In genomic region chr1:161621181-161622000, GRCh38 we compare ENCODE assay signal across 9 cellular contexts. TPM values are rescaled to one million over a fixed set of nuclear protein-coding genes. Genes with fewer than 3 reads are reported as not detected.
DNase-seq lines count a peak whose midpoint lies in the region; ATAC-seq and TF ChIP-seq lines count a peak whose summit lies in the region.
"Not testable (repeated sequence)": the region's sequence is repeated elsewhere in the genome, so short reads cannot be mapped to it uniquely, and the experiment has no call there.
"Had no signal": no experiment of that assay in that cellular context is flagged by ENCODE, and none has a peak within 500 bp of the region (broad histone marks: within the 10 kb centered on the region; RNA-seq: fewer than 3 reads in every experiment).

No MANE protein-coding gene starts in this region.

- not testable (repeated sequence) for BruUV-seq in A673 (replicated peaks; lab: Mats Ljungman, UMichigan)

- ATAC-seq in GM18867 (IDR thresholded peaks at IDR 0.05; ENCODE audit: unreplicated experiment), result peak; percentile 48
- ATAC-seq in RWPE2 (ENCODE audit: low read depth), result peak; percentile 69

- 2 to 7% methylated on average over 41 of the region's 41 CpGs for WGBS in esophagus, 2 donors

- not testable (repeated sequence) for H3K4me1 ChIP-seq in A673 (ENCODE audit: insufficient read depth, low read length, poor library complexity, severe bottlenecking); RWPE2 (ENCODE audit: insufficient read depth, poor library complexity, severe bottlenecking); esophagus (ENCODE audit: control insufficient read depth in 2 of 2, insufficient read depth in 2 of 2, low read length in 1 of 2)

- H3K4me3 Mint-ChIP-seq in activated T-helper 2 cell treated with anti-CD3 and anti-CD28 coated beads, Interferon-gamma antibody, Interleukin-2, Interleukin-4, amounts not matched to agents 10 μg/mL and 5 μg/mL and 100 μg/mL, durations not matched to agents 14 hours and 24 hours and 36 hours (ENCODE audit: low read depth), result peak overlapping the region; percentile 81

- DNase-seq in A673 (ENCODE audit: low spot score) (peak; percentile 88), HL-60 (ENCODE audit: low read depth in 1 of 2, low spot score in 1 of 2) (peak in 1 of 2 experiments; percentile 62), RWPE2 (ENCODE audit: low spot score) (peak; percentile 50), medulla oblongata (ENCODE audit: extremely low spot score) (peak; percentile 72)
- peak; percentile 77 for DNase-seq in activated T-helper 2 cell treated with anti-CD3 and anti-CD28 coated beads, Interferon-gamma antibody, Interleukin-2, Interleukin-4, amounts not matched to agents 10 μg/mL and 5 μg/mL and 100 μg/mL, durations not matched to agents 14 hours and 24 hours and 36 hours (ENCODE audit: low spot score)
- peak; percentile 56 to 88 for DNase-seq in stimulated activated CD4-positive, alpha-beta T cell treated with anti-CD3 and anti-CD28 coated beads, Interleukin-1b, Interleukin-23, amount 100 ng/mL, for 1 hour (ENCODE audit: low read depth in 2 of 2)

- not testable (repeated sequence) for H3K36me3 Mint-ChIP-seq in activated T-helper 2 cell treated with anti-CD3 and anti-CD28 coated beads, Interferon-gamma antibody, Interleukin-2, Interleukin-4, amounts not matched to agents 10 μg/mL and 5 μg/mL and 100 μg/mL, durations not matched to agents 14 hours and 24 hours and 36 hours (ENCODE audit: low read depth)

- peak overlapping the region; percentile 79 for H3K27ac Mint-ChIP-seq in activated T-helper 2 cell treated with anti-CD3 and anti-CD28 coated beads, Interferon-gamma antibody, Interleukin-2, Interleukin-4, amounts not matched to agents 10 μg/mL and 5 μg/mL and 100 μg/mL, durations not matched to agents 14 hours and 24 hours and 36 hours

- not testable (repeated sequence) for H3K36me3 ChIP-seq in A673 (ENCODE audit: insufficient read depth, low read length, poor library complexity, severe bottlenecking); RWPE2 (ENCODE audit: low read depth); esophagus (ENCODE audit: control insufficient read depth in 2 of 2, insufficient read depth in 2 of 2, low read length in 1 of 2)

- not testable (repeated sequence) for H3K27ac ChIP-seq in A673 (ENCODE audit: low read depth, low read length, poor library complexity, severe bottlenecking); RWPE2 (ENCODE audit: poor library complexity, severe bottlenecking)
- H3K27ac ChIP-seq in HL-60 (replicated peaks), result peak overlapping the region; percentile 33
- H3K27ac ChIP-seq in esophagus (ENCODE audit: low read depth in 2 of 2, low read length in 1 of 2), result peak overlapping the region; percentile 80 to 85

- intact Hi-C loops in A673 (cut with micrococcal nuclease; ENCODE audit: unreplicated experiment), result not testable (repeated sequence)
- intact Hi-C loops in activated T-helper 2 cell treated with anti-CD3 and anti-CD28 coated beads, Interferon-gamma antibody, Interleukin-2, Interleukin-4, amounts not matched to agents 10 μg/mL and 5 μg/mL and 100 μg/mL, durations not matched to agents 14 hours and 24 hours and 36 hours (cut with micrococcal nuclease), result loop anchor here (1.0 to 2.0 kb wide), 2 partner anchors 9 to 123 kb away; no protein-coding TSS in a partner anchor

- H3K4me3 ChIP-seq in A673 (ENCODE audit: low read depth, low read length, poor library complexity, severe bottlenecking), result peak overlapping the region; percentile 62
- H3K4me3 ChIP-seq in HL-60 (replicated peaks; ENCODE audit: insufficient read depth, low read length), result peak overlapping the region; percentile 45
- peak overlapping the region; percentile 34 for H3K4me3 ChIP-seq in RWPE2 (ENCODE audit: severe bottlenecking)
- H3K4me3 ChIP-seq in esophagus (ENCODE audit: low read depth in 1 of 2, low read length in 2 of 2), result peak overlapping the region; percentile 34 to 35

- H3K9me3 Mint-ChIP-seq in activated T-helper 2 cell treated with anti-CD3 and anti-CD28 coated beads, Interferon-gamma antibody, Interleukin-2, Interleukin-4, amounts not matched to agents 10 μg/mL and 5 μg/mL and 100 μg/mL, durations not matched to agents 14 hours and 24 hours and 36 hours, result not testable (repeated sequence)

- TF ChIP-seq CTCF in A673 (conservative IDR thresholded peaks at IDR 0.05; ENCODE audit: low read depth, low read length); HL-60 (IDR thresholded peaks at IDR 0.05; ENCODE audit: insufficient read depth, low read length); RWPE2 (IDR thresholded peaks at IDR 0.05; ENCODE audit: poor library complexity, severe bottlenecking): not testable (repeated sequence)

- CTCF ChIA-PET in A673 (lab: Charles Lee), result not testable (repeated sequence)

- H3K4me1 Mint-ChIP-seq in activated T-helper 2 cell treated with anti-CD3 and anti-CD28 coated beads, Interferon-gamma antibody, Interleukin-2, Interleukin-4, amounts not matched to agents 10 μg/mL and 5 μg/mL and 100 μg/mL, durations not matched to agents 14 hours and 24 hours and 36 hours (ENCODE audit: low read depth), result peaks cover 36% of the 10 kb centered on the region

- H3K27me3 Mint-ChIP-seq in activated T-helper 2 cell treated with anti-CD3 and anti-CD28 coated beads, Interferon-gamma antibody, Interleukin-2, Interleukin-4, amounts not matched to agents 10 μg/mL and 5 μg/mL and 100 μg/mL, durations not matched to agents 14 hours and 24 hours and 36 hours (ENCODE audit: low read depth), result not testable (repeated sequence)

- POLR2A ChIA-PET in A673 (lab: Charles Lee; ENCODE audit: low non-redundant PET), result not testable (repeated sequence)

- not testable (repeated sequence) for H3K27me3 ChIP-seq in A673 (replicated peaks; ENCODE audit: insufficient read depth, low read depth, low read length, poor library complexity); HL-60 (ENCODE audit: insufficient read depth, poor library complexity, severe bottlenecking); RWPE2 (ENCODE audit: insufficient read depth, poor library complexity, severe bottlenecking); esophagus (ENCODE audit: control insufficient read depth in 1 of 2, insufficient read depth in 2 of 2, low read length in 2 of 2)

- H3K9me3 ChIP-seq in A673 (ENCODE audit: low read depth, low read length, poor library complexity, severe bottlenecking); RWPE2 (ENCODE audit: severe bottlenecking); esophagus (ENCODE audit: control insufficient read depth in 2 of 2, insufficient read depth in 1 of 2, low read depth in 1 of 2, low read length in 1 of 2): not testable (repeated sequence)

RNA-seq across cellular contexts. Expression of gene FCGR3B, which starts 9.6 kb away (rescaled TPM):
- not detected in 2 replicates for total RNA-seq in A673 (2021)
- total RNA-seq in activated T-helper 2 cell treated with anti-CD3 and anti-CD28 coated beads, Interferon-gamma antibody, Interleukin-2, Interleukin-4, amounts not matched to agents 10 μg/mL and 5 μg/mL and 100 μg/mL, durations not matched to agents 14 hours and 24 hours and 36 hours, result not detected in 2 replicates
- under 1 TPM; 0.04 to 0.08 TPM for polyA plus RNA-seq in esophagus
- total RNA-seq: T-helper 2 cell treated with Interferon-gamma antibody and Interleukin-4, amounts not matched to agents 100 ng/mL and 5 ng/mL, for 36 hours had no signal

RNA-seq across cellular contexts. Expression of gene FCGR2B, which starts 41.6 kb away (rescaled TPM):
- total RNA-seq in A673 (2021), result not detected in 2 replicates
- total RNA-seq in activated T-helper 2 cell treated with anti-CD3 and anti-CD28 coated beads, Interferon-gamma antibody, Interleukin-2, Interleukin-4, amounts not matched to agents 10 μg/mL and 5 μg/mL and 100 μg/mL, durations not matched to agents 14 hours and 24 hours and 36 hours, result not detected in 2 replicates
- polyA plus RNA-seq in esophagus, result 1 to 10 TPM; 1.6 to 2.7 TPM
